ENCODE assay signal across 1 cellular context in genomic region chr17:18182978-18183333, GRCh38.
A peak's percentile ranks its signal among the peaks of the same experiment; 100 is the strongest.
TF ChIP-seq lines count a peak whose summit lies in the region.

No MANE protein-coding gene starts in this region.

TF ChIP-seq in HEK293, 187 proteins besides CTCF, POLR2A, EP300 and RAD21 (continued from another document and continues in another):
- TF ChIP-seq ZNF704 (tag by site-specific recombination; IDR thresholded peaks at IDR 0.05) (no peak), ZNF473 (tag by site-specific recombination; IDR thresholded peaks at IDR 0.05) (no peak), ZNF791 (tag by site-specific recombination; IDR thresholded peaks at IDR 0.05) (no peak), ZNF623 (tag by site-specific recombination; IDR thresholded peaks at IDR 0.05) (no peak), ZNF2 (tag by site-specific recombination; IDR thresholded peaks at IDR 0.05) (no peak; the same call in 1 of the 2 replicates), ZNF37A (tag by site-specific recombination; IDR thresholded peaks at IDR 0.05) (no peak), ZBTB21 (tag by site-specific recombination; IDR thresholded peaks at IDR 0.05) (no peak), ZNF23 (tag by site-specific recombination; IDR thresholded peaks at IDR 0.05; ENCODE audit: borderline replicate concordance) (no peak), ZNF416 (tag by site-specific recombination; IDR thresholded peaks at IDR 0.05) (no peak), ZNF354C (tag by site-specific recombination; IDR thresholded peaks at IDR 0.05; ENCODE audit: borderline replicate concordance, low read depth) (no peak), ZNF48 (tag by site-specific recombination; IDR thresholded peaks at IDR 0.05) (no peak), ZNF621 (tag by site-specific recombination; IDR thresholded peaks at IDR 0.05) (no peak), ZNF302 (tag by site-specific recombination; IDR thresholded peaks at IDR 0.05; ENCODE audit: low read depth) (no peak), ZNF701 (tag by site-specific recombination; IDR thresholded peaks at IDR 0.05) (no peak), ZNF571 (tag by site-specific recombination; IDR thresholded peaks at IDR 0.05) (no peak), ZNF626 (tag by site-specific recombination; IDR thresholded peaks at IDR 0.05) (no peak), PRDM10 (tag by site-specific recombination; IDR thresholded peaks at IDR 0.05) (no peak), ZNF843 (tag by site-specific recombination; IDR thresholded peaks at IDR 0.05) (no peak; the same call in 1 of the 2 replicates), KLF9 (tag by site-specific recombination; IDR thresholded peaks at IDR 0.05; ENCODE audit: low read depth) (peak; percentile 84; the same call in 1 of the 2 replicates), ZNF404 (tag by site-specific recombination; IDR thresholded peaks at IDR 0.05) (no peak), ZNF16 (tag by site-specific recombination; IDR thresholded peaks at IDR 0.05; ENCODE audit: low read depth) (no peak), ZFHX2 (tag by site-specific recombination; conservative IDR thresholded peaks at IDR 0.05) (peak; percentile 93), ZNF629 (tag by site-specific recombination; IDR thresholded peaks at IDR 0.05) (peak; percentile 67; the same call in 1 of the 2 replicates), ZSCAN30 (tag by site-specific recombination; IDR thresholded peaks at IDR 0.05) (no peak), ZNF514 (tag by site-specific recombination; IDR thresholded peaks at IDR 0.05) (no peak), ZNF202 (tag by site-specific recombination; IDR thresholded peaks at IDR 0.05; ENCODE audit: borderline replicate concordance) (no peak), ZNF544 (tag by site-specific recombination; IDR thresholded peaks at IDR 0.05) (no peak), FEZF1 (tag by site-specific recombination; IDR thresholded peaks at IDR 0.05) (no peak), ZEB2 (tag by site-specific recombination; IDR thresholded peaks at IDR 0.05) (peak; percentile 80), SCRT1 (tag by site-specific recombination; IDR thresholded peaks at IDR 0.05; ENCODE audit: borderline replicate concordance) (no peak), ZBTB1 (tag by site-specific recombination; IDR thresholded peaks at IDR 0.05) (no peak), ZNF24 (tag by site-specific recombination; IDR thresholded peaks at IDR 0.05) (no peak), ZNF549 (tag by site-specific recombination; IDR thresholded peaks at IDR 0.05) (no peak), ZNF175 (tag by site-specific recombination; IDR thresholded peaks at IDR 0.05) (no peak), ZNF174 (tag by site-specific recombination; IDR thresholded peaks at IDR 0.05) (no peak), ZXDB (tag by site-specific recombination; IDR thresholded peaks at IDR 0.05) (peak; percentile 61; the same call in 1 of the 2 replicates), GLIS2 (tag by site-specific recombination; IDR thresholded peaks at IDR 0.05) (peak; percentile 95), ZNF610 (tag by site-specific recombination; IDR thresholded peaks at IDR 0.05; ENCODE audit: borderline replicate concordance) (no peak), KLF10 (tag by site-specific recombination; IDR thresholded peaks at IDR 0.05) (peak; percentile 68; the same call in 1 of the 2 replicates), ZNF518A (tag by site-specific recombination; conservative IDR thresholded peaks at IDR 0.05; ENCODE audit: low read depth) (no peak; the same call in 1 of the 2 replicates)
- TF ChIP-seq, protein P1, sequence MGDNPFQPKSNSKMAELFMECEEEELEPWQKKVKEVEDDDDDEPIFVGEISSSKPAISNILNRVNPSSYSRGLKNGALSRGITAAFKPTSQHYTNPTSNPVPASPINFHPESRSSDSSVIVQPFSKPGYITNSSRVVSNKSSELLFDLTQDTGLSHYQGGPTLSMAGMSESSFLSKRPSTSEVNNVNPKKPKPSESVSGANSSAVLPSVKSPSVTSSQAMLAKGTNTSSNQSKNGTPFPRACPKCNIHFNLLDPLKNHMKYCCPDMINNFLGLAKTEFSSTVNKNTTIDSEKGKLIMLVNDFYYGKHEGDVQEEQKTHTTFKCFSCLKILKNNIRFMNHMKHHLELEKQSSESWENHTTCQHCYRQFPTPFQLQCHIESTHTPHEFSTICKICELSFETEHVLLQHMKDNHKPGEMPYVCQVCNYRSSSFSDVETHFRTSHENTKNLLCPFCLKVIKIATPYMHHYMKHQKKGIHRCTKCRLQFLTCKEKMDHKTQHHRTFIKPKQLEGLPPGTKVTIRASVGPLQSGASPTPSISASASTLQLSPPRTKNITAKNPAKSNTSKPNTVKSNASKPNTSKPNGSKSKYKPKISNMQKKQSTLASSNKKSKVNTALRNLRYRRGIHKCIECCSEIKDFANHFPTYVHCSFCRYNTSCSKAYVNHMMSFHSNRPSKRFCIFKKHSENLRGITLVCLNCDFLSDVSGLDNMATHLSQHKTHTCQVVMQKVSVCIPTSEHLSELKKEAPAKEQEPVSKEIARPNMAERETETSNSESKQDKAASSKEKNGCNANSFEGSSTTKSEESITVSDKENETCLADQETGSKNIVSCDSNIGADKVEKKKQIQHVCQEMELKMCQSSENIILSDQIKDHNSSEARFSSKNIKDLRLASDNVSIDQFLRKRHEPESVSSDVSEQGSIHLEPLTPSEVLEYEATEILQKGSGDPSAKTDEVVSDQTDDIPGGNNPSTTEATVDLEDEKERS (tag by site-specific recombination; IDR thresholded peaks at IDR 0.05): no peak
- TF ChIP-seq, protein P2, sequence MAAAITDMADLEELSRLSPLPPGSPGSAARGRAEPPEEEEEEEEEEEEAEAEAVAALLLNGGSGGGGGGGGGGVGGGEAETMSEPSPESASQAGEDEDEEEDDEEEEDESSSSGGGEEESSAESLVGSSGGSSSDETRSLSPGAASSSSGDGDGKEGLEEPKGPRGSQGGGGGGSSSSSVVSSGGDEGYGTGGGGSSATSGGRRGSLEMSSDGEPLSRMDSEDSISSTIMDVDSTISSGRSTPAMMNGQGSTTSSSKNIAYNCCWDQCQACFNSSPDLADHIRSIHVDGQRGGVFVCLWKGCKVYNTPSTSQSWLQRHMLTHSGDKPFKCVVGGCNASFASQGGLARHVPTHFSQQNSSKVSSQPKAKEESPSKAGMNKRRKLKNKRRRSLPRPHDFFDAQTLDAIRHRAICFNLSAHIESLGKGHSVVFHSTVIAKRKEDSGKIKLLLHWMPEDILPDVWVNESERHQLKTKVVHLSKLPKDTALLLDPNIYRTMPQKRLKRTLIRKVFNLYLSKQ (tag by site-specific recombination; IDR thresholded peaks at IDR 0.05; ENCODE audit: borderline replicate concordance): no peak
- TF ChIP-seq, protein P3, sequence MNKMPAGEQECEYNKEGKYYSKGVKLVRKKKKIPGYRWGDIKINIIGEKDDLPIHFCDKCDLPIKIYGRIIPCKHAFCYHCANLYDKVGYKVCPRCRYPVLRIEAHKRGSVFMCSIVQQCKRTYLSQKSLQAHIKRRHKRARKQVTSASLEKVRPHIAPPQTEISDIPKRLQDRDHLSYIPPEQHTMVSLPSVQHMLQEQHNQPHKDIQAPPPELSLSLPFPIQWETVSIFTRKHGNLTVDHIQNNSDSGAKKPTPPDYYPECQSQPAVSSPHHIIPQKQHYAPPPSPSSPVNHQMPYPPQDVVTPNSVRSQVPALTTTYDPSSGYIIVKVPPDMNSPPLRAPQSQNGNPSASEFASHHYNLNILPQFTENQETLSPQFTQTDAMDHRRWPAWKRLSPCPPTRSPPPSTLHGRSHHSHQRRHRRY (tag by site-specific recombination; IDR thresholded peaks at IDR 0.05): no peak
- TF ChIP-seq, protein P4, sequence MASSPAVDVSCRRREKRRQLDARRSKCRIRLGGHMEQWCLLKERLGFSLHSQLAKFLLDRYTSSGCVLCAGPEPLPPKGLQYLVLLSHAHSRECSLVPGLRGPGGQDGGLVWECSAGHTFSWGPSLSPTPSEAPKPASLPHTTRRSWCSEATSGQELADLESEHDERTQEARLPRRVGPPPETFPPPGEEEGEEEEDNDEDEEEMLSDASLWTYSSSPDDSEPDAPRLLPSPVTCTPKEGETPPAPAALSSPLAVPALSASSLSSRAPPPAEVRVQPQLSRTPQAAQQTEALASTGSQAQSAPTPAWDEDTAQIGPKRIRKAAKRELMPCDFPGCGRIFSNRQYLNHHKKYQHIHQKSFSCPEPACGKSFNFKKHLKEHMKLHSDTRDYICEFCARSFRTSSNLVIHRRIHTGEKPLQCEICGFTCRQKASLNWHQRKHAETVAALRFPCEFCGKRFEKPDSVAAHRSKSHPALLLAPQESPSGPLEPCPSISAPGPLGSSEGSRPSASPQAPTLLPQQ (tag by site-specific recombination; IDR thresholded peaks at IDR 0.05): no peak; the same call in 1 of the 2 replicates
- TF ChIP-seq, protein P5, sequence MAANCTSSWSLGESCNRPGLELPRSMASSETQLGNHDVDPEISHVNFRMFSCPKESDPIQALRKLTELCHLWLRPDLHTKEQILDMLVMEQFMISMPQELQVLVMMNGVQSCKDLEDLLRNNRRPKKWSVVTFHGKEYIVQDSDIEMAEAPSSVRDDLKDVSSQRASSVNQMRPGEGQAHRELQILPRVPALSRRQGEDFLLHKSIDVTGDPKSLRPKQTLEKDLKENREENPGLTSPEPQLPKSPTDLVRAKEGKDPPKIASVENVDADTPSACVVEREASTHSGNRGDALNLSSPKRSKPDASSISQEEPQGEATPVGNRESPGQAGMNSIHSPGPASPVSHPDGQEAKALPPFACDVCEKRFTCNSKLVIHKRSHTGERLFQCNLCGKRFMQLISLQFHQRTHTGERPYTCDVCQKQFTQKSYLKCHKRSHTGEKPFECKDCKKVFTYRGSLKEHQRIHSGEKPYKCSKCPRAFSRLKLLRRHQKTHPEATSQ (tag by site-specific recombination; IDR thresholded peaks at IDR 0.05): no peak
